In genomic region chr16:685967-686366, GRCh38 we compare ENCODE assay signal across 8 cellular contexts. TPM values are rescaled to one million over a fixed set of nuclear protein-coding genes. Genes with fewer than 3 reads are reported as not detected.
A peak's percentile ranks its signal among the peaks of the same experiment; 100 is the strongest.
DNase-seq lines count a peak whose midpoint lies in the region; ATAC-seq, FAIRE-seq and TF ChIP-seq lines count a peak whose summit lies in the region.

No MANE protein-coding gene starts in this region.

- no peaks in the 10 kb centered on the region for H3K27me3 ChIP-seq in CD4-positive, alpha-beta memory T cell (ENCODE audit: insufficient read depth, low read length)
- H3K27me3 ChIP-seq in liver (ENCODE audit: control insufficient read depth in 4 of 4, insufficient read depth in 4 of 4, low read length in 3 of 4) = no peaks in the 10 kb centered on the region

- WGBS in liver = 68% methylated on average over 10 of the region's 10 CpGs

- H3K4me3 ChIP-seq in CD4-positive, alpha-beta memory T cell (ENCODE audit: low read length in 2 of 2) = no peak overlapping the region
- H3K4me3 ChIP-seq in WI38 (ENCODE audit: low read depth, low read length) = no peak overlapping the region
- no peak overlapping the region for H3K4me3 ChIP-seq in liver (ENCODE audit: low read depth in 1 of 3, low read length in 3 of 3)

- no peak for ATAC-seq in HG03469 (IDR thresholded peaks at IDR 0.05; ENCODE audit: unreplicated experiment)

- CTCF ChIA-PET in CD4-positive, alpha-beta memory T cell (lab: Charles Lee; ENCODE audit: partially characterized antibody) = interaction anchor here (1.0 kb wide), 2 partner anchors 9 to 26 kb away, joined by 3 to 4 read pairs; no protein-coding TSS in a partner anchor

- peaks cover 4 to 18% of the 10 kb centered on the region in 2 donors for H3K36me3 Mint-ChIP-seq in CD4-positive, alpha-beta memory T cell

- H3K4me3 Mint-ChIP-seq in CD4-positive, alpha-beta memory T cell = peak overlapping the region in 5 of 8 donors; percentile 9 to 59 (median 46)

- H3K27ac Mint-ChIP-seq in CD4-positive, alpha-beta memory T cell = peak overlapping the region in 2 of 7 donors; percentile 48 to 72

- peaks cover 65% of the 10 kb centered on the region for H3K4me1 ChIP-seq in CD4-positive, alpha-beta memory T cell (ENCODE audit: insufficient read depth, low read length)
- peaks cover 33 to 60% (median 50%) of the 10 kb centered on the region in 4 donors for H3K4me1 ChIP-seq in liver (ENCODE audit: control insufficient read depth in 4 of 4, insufficient read depth in 4 of 4, low read length in 3 of 4)

- POLR2A ChIA-PET in CD4-positive, alpha-beta memory T cell (lab: Charles Lee; ENCODE audit: partially characterized antibody) = interaction anchor here (1.0 to 10.2 kb wide), 2 partner anchors 7 to 13 kb away, joined by 3 to 212 read pairs; partner anchors contain the start of gene WDR24

- no peak overlapping the region for H3K27ac ChIP-seq in CD4-positive, alpha-beta memory T cell (ENCODE audit: low read depth, low read length)
- no peak overlapping the region for H3K27ac ChIP-seq in liver (ENCODE audit: low read depth in 1 of 2, low read length in 2 of 2)

- peaks cover 9 to 54% (median 32%) of the 10 kb centered on the region in 4 donors for H3K4me1 Mint-ChIP-seq in CD4-positive, alpha-beta memory T cell

- TF ChIP-seq CTCF in WI38 (IDR thresholded peaks at IDR 0.05; ENCODE audit: low read depth, low read length) = peak; percentile 29; the same call in 1 of the 2 replicates
- peak; percentile 21 for TF ChIP-seq CTCF in liver (IDR thresholded peaks at IDR 0.05; ENCODE audit: low read depth, low read length, missing input control)

- H3K27me3 Mint-ChIP-seq in CD4-positive, alpha-beta memory T cell = no peaks in the 10 kb centered on the region

- no peaks in the 10 kb centered on the region for H3K9me3 ChIP-seq in CD4-positive, alpha-beta memory T cell (ENCODE audit: control insufficient read depth in 1 of 2, low read length in 2 of 2)
- H3K9me3 ChIP-seq in liver (ENCODE audit: control insufficient read depth in 4 of 4, low read length in 3 of 4) = no peaks in the 10 kb centered on the region

- H3K36me3 ChIP-seq in CD4-positive, alpha-beta memory T cell (ENCODE audit: insufficient read depth, low read length) = peaks cover 12% of the 10 kb centered on the region
- H3K36me3 ChIP-seq in liver (ENCODE audit: control insufficient read depth in 4 of 4, insufficient read depth in 3 of 4, low read depth in 1 of 4, low read length in 3 of 4) = peaks cover 8 to 21% (median 12%) of the 10 kb centered on the region in 4 donors

- FAIRE-seq in H54 (lab: Jason Lieb, UNC) = no peak

- DNase-seq in CD4-positive, alpha-beta memory T cell = no peak
- DNase-seq in H54 (ENCODE audit: insufficient read length, low spot score) (peak; percentile 81), cortex of kidney (lab: John Stamatoyannopoulos, UW) (no peak), NCI-H2107 (lab: John Stamatoyannopoulos, UW) (no peak)
- DNase-seq in activated CD4-positive, CD25-positive, alpha-beta regulatory T cell (lab: John Stamatoyannopoulos, UW) = no peak

- TF ChIP-seq RAD21 in liver (IDR thresholded peaks at IDR 0.05) = no peak

- no peak overlapping the region for H3K9ac ChIP-seq in liver (ENCODE audit: low read depth in 1 of 2, low read length in 2 of 2)

- intact Hi-C loops in CD4-positive, alpha-beta memory T cell (cut with micrococcal nuclease) = loop anchor here (2.0 kb wide), 1 partner anchor 37 kb away; the partner anchor contains the start of gene WDR90

- TF ChIP-seq POLR2A in H54 (IDR thresholded peaks at IDR 0.05; ENCODE audit: low read depth, low read length) = no peak

- peaks cover 0 to 1% (median 0%) of the 10 kb centered on the region in 8 donors for H3K9me3 Mint-ChIP-seq in CD4-positive, alpha-beta memory T cell

TF ChIP-seq in liver, 16 proteins besides CTCF, POLR2A, EP300 and RAD21:
- TF ChIP-seq HNF4A (conservative IDR thresholded peaks at IDR 0.05) (no peak), ATF3 (IDR thresholded peaks at IDR 0.05) (no peak), JUND (IDR thresholded peaks at IDR 0.05) (no peak), SP1 (IDR thresholded peaks at IDR 0.05) (no peak), FOXA2 (IDR thresholded peaks at IDR 0.05) (no peak), TAF1 (conservative IDR thresholded peaks at IDR 0.05) (no peak), YY1 (IDR thresholded peaks at IDR 0.05) (no peak)
TF ChIP-seq in liver: peak in this region for 0.

RNA-seq across cellular contexts. Expression of gene JMJD8, which starts 1.8 kb away (rescaled TPM):
- 10 to 100 TPM; 45.0 to 49.0 TPM for total RNA-seq in CD4-positive, alpha-beta memory T cell
- polyA plus RNA-seq in CD4-positive, alpha-beta memory T cell = 10 to 100 TPM; 43.9 to 60.3 TPM
- 10 to 100 TPM; 21.2 to 35.8 TPM for total RNA-seq in liver
- polyA plus RNA-seq in liver = 10 to 100 TPM; 30.9 to 52.6 TPM

RNA-seq across cellular contexts. Expression of gene WDR24, which starts 4.2 kb away (rescaled TPM):
- 10 to 100 TPM; 15.5 to 16.1 TPM for total RNA-seq in CD4-positive, alpha-beta memory T cell
- polyA plus RNA-seq in CD4-positive, alpha-beta memory T cell = 10 to 100 TPM; 10.2 to 12.2 TPM
- 1 to 10 TPM; 4.4 to 6.7 TPM for total RNA-seq in liver
- 1 to 10 TPM; 4.2 to 8.0 TPM for polyA plus RNA-seq in liver

RNA-seq across cellular contexts. Expression of gene STUB1, which starts 5.8 kb away (rescaled TPM):
- total RNA-seq in CD4-positive, alpha-beta memory T cell = 100 to 1,000 TPM in 1 of 2 experiments, 10 to 100 TPM in 1; 97.2 to 110 TPM
- 100 to 1,000 TPM; 147 to 181 TPM for polyA plus RNA-seq in CD4-positive, alpha-beta memory T cell
- 10 to 100 TPM; 32.4 to 38.2 TPM for total RNA-seq in liver
- 10 to 100 TPM; 62.2 to 74.4 TPM for polyA plus RNA-seq in liver

RNA-seq across cellular contexts. Expression of gene RHBDL1, which starts 10.5 kb away (rescaled TPM):
- 1 to 10 TPM; 2.2 to 2.4 TPM for total RNA-seq in CD4-positive, alpha-beta memory T cell
- polyA plus RNA-seq in CD4-positive, alpha-beta memory T cell = 1 to 10 TPM; 2.1 to 2.8 TPM
- under 1 TPM; 0.67 to 0.84 TPM for total RNA-seq in liver
- under 1 TPM; 0.35 to 0.74 TPM for polyA plus RNA-seq in liver

RNA-seq across cellular contexts. Expression of gene RHOT2, which starts 18.0 kb away (rescaled TPM):
- total RNA-seq in CD4-positive, alpha-beta memory T cell = 100 to 1,000 TPM; 254 to 263 TPM
- polyA plus RNA-seq in CD4-positive, alpha-beta memory T cell = 10 to 100 TPM; 46.6 to 54.3 TPM
- 10 to 100 TPM; 20.8 to 31.0 TPM for total RNA-seq in liver
- 10 to 100 TPM; 37.5 to 37.9 TPM for polyA plus RNA-seq in liver
